In the genomic region with DNA sequence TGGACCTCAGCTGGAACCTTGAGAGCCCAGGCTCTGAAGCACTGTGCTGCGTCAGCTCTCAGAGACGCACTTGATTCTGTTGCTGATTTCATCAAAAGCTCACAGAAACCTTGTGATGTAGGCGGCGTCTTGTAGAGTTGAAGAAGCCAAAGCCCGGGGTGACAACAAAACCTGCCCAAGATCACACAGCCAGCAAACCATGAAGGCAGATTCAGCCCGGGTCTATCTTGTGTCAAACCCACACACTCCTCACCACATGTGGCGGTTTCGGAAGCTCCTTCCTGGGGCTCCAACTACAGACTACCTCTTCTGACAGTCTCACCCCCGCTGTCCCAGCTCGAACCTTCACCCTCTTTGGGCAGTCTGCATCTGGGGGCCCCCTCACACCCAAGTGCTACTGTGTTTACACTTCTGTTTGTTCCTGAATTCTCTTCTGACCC, we compare ENCODE assay signal across 9 cellular contexts. TPM values are rescaled to one million over a fixed set of nuclear protein-coding genes. Genes with fewer than 3 reads are reported as not detected.
DNase-seq lines count a peak whose midpoint lies in the region; ATAC-seq, FAIRE-seq and TF ChIP-seq lines count a peak whose summit lies in the region.
"Had no signal": no experiment of that assay in that cellular context is flagged by ENCODE, and none has a peak within 500 bp of the region (broad histone marks: within the 10 kb centered on the region; RNA-seq: fewer than 3 reads in every experiment).

No MANE protein-coding gene starts in this region.

- FAIRE-seq in K562 (lab: Jason Lieb, UNC), result peak; percentile 65

- ATAC-seq in HG02610 (IDR thresholded peaks at IDR 0.05; ENCODE audit: unreplicated experiment) (peak; percentile 53), T-helper 17 cell (peak; percentile 72), K562 (peak; percentile 53), left ventricle myocardium superior (no peak)

- peak overlapping the region in 1 of 2 donors; percentile 29 for H3K4me3 ChIP-seq in CD4-positive, alpha-beta memory T cell (ENCODE audit: low read length in 2 of 2)
- no peak overlapping the region for H3K4me3 ChIP-seq in K562

- peak overlapping the region; percentile 88 for H2AFZ ChIP-seq in K562 (ENCODE audit: low read depth, low read length)

- peak; percentile 87 to 92 (median 89) for DNase-seq in CD4-positive, alpha-beta memory T cell
- DNase-seq in T-helper 17 cell (peak; percentile 35 to 66 (median 65)), K562 (ENCODE audit: extremely low read depth in 1 of 4, low spot score in 3 of 4) (peak in 2 of 4 experiments; percentile 40 to 80), AML-193 (lab: John Stamatoyannopoulos, UW) (no peak), ecto neural progenitor cell (ENCODE audit: low spot score) (no peak), left ventricle myocardium superior (no peak)
- peak; percentile 55 to 69 for DNase-seq in stimulated activated CD8-positive, alpha-beta memory T cell treated with anti-CD3 and anti-CD28 coated beads, Interleukin-15, amount 100 ng/mL, for 4 hours (ENCODE audit: low read depth in 2 of 2)

- no peaks in the 10 kb centered on the region for H3K27me3 ChIP-seq in CD4-positive, alpha-beta memory T cell (ENCODE audit: insufficient read depth, low read length)
- H3K27me3 ChIP-seq in K562 (ENCODE audit: control insufficient read depth in 2 of 2, insufficient read depth in 2 of 2, low read length in 2 of 2), result no peaks in the 10 kb centered on the region

- peak; percentile 31; the same call in 1 of the 2 replicates for TF ChIP-seq EP300 in K562 (IDR thresholded peaks at IDR 0.05; ENCODE audit: low read length)

- peaks cover 0 to 2% (median 2%) of the 10 kb centered on the region in 8 donors for H3K9me3 Mint-ChIP-seq in CD4-positive, alpha-beta memory T cell
- H3K9me3 Mint-ChIP-seq: nephron had no signal

- peaks cover 0 to 3% of the 10 kb centered on the region in 2 donors for H3K36me3 Mint-ChIP-seq in CD4-positive, alpha-beta memory T cell
- H3K36me3 Mint-ChIP-seq in T-helper 17 cell (ENCODE audit: low read depth), result no peaks in the 10 kb centered on the region

- no TSS peak for BruUV-seq in K562 (replicated peaks; lab: Mats Ljungman, UMichigan)

- H3K4me2 ChIP-seq in K562 (ENCODE audit: insufficient read depth, low read length), result peak overlapping the region; percentile 56

- H3K79me2 ChIP-seq in K562 (ENCODE audit: control insufficient read depth, insufficient read depth, low read length), result no peaks in the 10 kb centered on the region

- peak overlapping the region; percentile 50 to 88 (median 86) for H3K4me3 Mint-ChIP-seq in CD4-positive, alpha-beta memory T cell
- H3K4me3 Mint-ChIP-seq in T-helper 17 cell, result peak overlapping the region; percentile 85
- H3K4me3 Mint-ChIP-seq: nephron had no signal

- POLR2A ChIA-PET in CD4-positive, alpha-beta memory T cell (lab: Charles Lee; ENCODE audit: partially characterized antibody), result interaction anchor here (0.7 to 16.2 kb wide), 13 partner anchors 8 to 596 kb away, joined by 3 to 493 read pairs (median 9); partner anchors contain the start of genes MAN1A2, TENT5C and TTF2
- POLR2A ChIA-PET in K562 (lab: Yijun Ruan, JAX), result interaction anchor here (0.8 to 5.4 kb wide), 11 partner anchors 8 to 49 kb away, joined by 3 to 47 read pairs (median 5); no protein-coding TSS in a partner anchor

- H3K36me3 ChIP-seq in CD4-positive, alpha-beta memory T cell (ENCODE audit: insufficient read depth, low read length), result no peaks in the 10 kb centered on the region
- no peaks in the 10 kb centered on the region for H3K36me3 ChIP-seq in K562 (ENCODE audit: control insufficient read depth, insufficient read depth, low read length)

- H3K9me1 ChIP-seq in K562 (ENCODE audit: control insufficient read depth, insufficient read depth, low read length), result no peaks in the 10 kb centered on the region

- in situ Hi-C loops in K562 (cut with MboI), result no loop called here

- peak overlapping the region; percentile 81 to 99 (median 94) for H3K27ac Mint-ChIP-seq in CD4-positive, alpha-beta memory T cell
- peak overlapping the region; percentile 94 for H3K27ac Mint-ChIP-seq in T-helper 17 cell
- H3K27ac Mint-ChIP-seq: nephron had no signal

- H3K27me3 Mint-ChIP-seq in CD4-positive, alpha-beta memory T cell, result no peaks in the 10 kb centered on the region
- H3K27me3 Mint-ChIP-seq in T-helper 17 cell, result no peaks in the 10 kb centered on the region

- TF ChIP-seq RAD21 in K562 (CRISPR knock-in tag; conservative IDR thresholded peaks at IDR 0.05 in 1 of 2, IDR thresholded peaks at IDR 0.05 in 1 of 2), result no peak

- CTCF ChIA-PET in CD4-positive, alpha-beta memory T cell (lab: Charles Lee; ENCODE audit: partially characterized antibody), result interaction anchor here (0.7 to 12.4 kb wide), 20 partner anchors 9 to 1142 kb away, joined by 3 to 89 read pairs (median 6); partner anchors contain the start of gene TENT5C
- CTCF ChIA-PET in K562 (lab: Yijun Ruan, JAX; ENCODE audit: low intra/inter-chr PET ratio), result no interaction called here

- no peak for TF ChIP-seq CTCF in K562 (IDR thresholded peaks at IDR 0.05 in 2 of 3, conservative IDR thresholded peaks at IDR 0.05 in 1 of 3; ENCODE audit: insufficient read depth in 2 of 3, low read depth in 1 of 3, low read length in 3 of 3)

- H3K4me1 Mint-ChIP-seq in CD4-positive, alpha-beta memory T cell, result peaks cover 84 to 97% (median 92%) of the 10 kb centered on the region in 4 donors
- peaks cover 79% of the 10 kb centered on the region for H3K4me1 Mint-ChIP-seq in T-helper 17 cell
- H3K4me1 Mint-ChIP-seq: nephron had no signal

- WGBS in K562 (ENCODE audit: insufficient coverage, low coverage, missing lambda C conversion rate), result 10% methylated on average over 10 of the region's 10 CpGs

- intact Hi-C loops in CD4-positive, alpha-beta memory T cell (cut with micrococcal nuclease), result loop anchor here (1.0 kb wide), 2 partner anchors 8 to 18 kb away; no protein-coding TSS in a partner anchor
- intact Hi-C loops in K562 (cut with micrococcal nuclease) (loop anchor here (2.0 kb wide), 1 partner anchor 17 kb away; no protein-coding TSS in a partner anchor), left ventricle myocardium superior (cut with micrococcal nuclease) (no loop called here)

- peak overlapping the region; percentile 53 for H3K27ac ChIP-seq in CD4-positive, alpha-beta memory T cell (ENCODE audit: low read depth, low read length)
- peak overlapping the region; percentile 38 for H3K27ac ChIP-seq in K562 (ENCODE audit: extremely low read depth, low read depth, low read length)

- H3K9ac ChIP-seq in K562 (ENCODE audit: insufficient read depth in 1 of 2, low read depth in 2 of 2, low read length in 2 of 2), result peak overlapping the region; percentile 35 to 83; a peak in 3 of 4 replicates

- no peak for TF ChIP-seq POLR2A in K562 (conservative IDR thresholded peaks at IDR 0.05)

- peaks cover 100% of the 10 kb centered on the region for H3K4me1 ChIP-seq in CD4-positive, alpha-beta memory T cell (ENCODE audit: insufficient read depth, low read length)
- peaks cover 54 to 73% of the 10 kb centered on the region in 2 experiments for H3K4me1 ChIP-seq in K562 (replicated peaks in 1 of 2; ENCODE audit: control insufficient read depth in 2 of 2, insufficient read depth in 2 of 2, low read length in 2 of 2)

- no peaks in the 10 kb centered on the region for H4K20me1 ChIP-seq in K562 (replicated peaks; ENCODE audit: control insufficient read depth, insufficient read depth, low read length)

- no peaks in the 10 kb centered on the region for H3K9me3 ChIP-seq in CD4-positive, alpha-beta memory T cell (ENCODE audit: control insufficient read depth in 1 of 2, low read length in 2 of 2)
- H3K9me3 ChIP-seq in T-helper 17 cell (ENCODE audit: control insufficient read depth, low read length, poor library complexity, severe bottlenecking) (no peaks in the 10 kb centered on the region), K562 (replicated peaks; ENCODE audit: control insufficient read depth, insufficient read depth, low read depth, low read length) (no peaks in the 10 kb centered on the region)

TF ChIP-seq in K562, 482 proteins besides CTCF, POLR2A, EP300 and RAD21 (continues in another document):
- TF ChIP-seq SAP30 (IDR thresholded peaks at IDR 0.05; ENCODE audit: borderline replicate concordance, insufficient read depth, low read depth, low read length, poor library complexity, severe bottlenecking), result no peak
- peak; percentile 16 for TF ChIP-seq ZFP36 (IDR thresholded peaks at IDR 0.05; ENCODE audit: low read depth, low read length, partially characterized antibody)
- TF ChIP-seq ZNF740 (CRISPR knock-in tag; IDR thresholded peaks at IDR 0.05), result no peak
- 0 out of 4 replicates have a peak, but pooled peaks of 1 of the 2 experiments have one; percentile 0 for TF ChIP-seq ZNF740 (tag; IDR thresholded peaks at IDR 0.05)
- TF ChIP-seq ZNF316 (IDR thresholded peaks at IDR 0.05), result peak; percentile 86

RNA-seq across cellular contexts. Expression of gene TENT5C, which starts 50.4 kb away (rescaled TPM):
- total RNA-seq in CD4-positive, alpha-beta memory T cell, result 10 to 100 TPM; 13.9 to 14.8 TPM
- 10 to 100 TPM in 1 of 2 donors, 1 to 10 TPM in 1; 5.3 to 43.0 TPM for polyA plus RNA-seq in CD4-positive, alpha-beta memory T cell
- total RNA-seq in T-helper 17 cell (100 to 1,000 TPM; 129 to 173 TPM), K562 (2014; rRNA removed) (1.8 and 3.6 TPM in 2 replicates), K562 (2014; rRNA removed; fragmentation: Illumina TruSeq; extraction: Trizol) (4.5 and 5.2 TPM in 2 replicates), K562 (2015; rRNA removed; fragmentation: Illumina TruSeq; extraction: Trizol) (2.5 and 2.8 TPM in 2 replicates), K562 (2021) (7.1 and 7.7 TPM in 2 replicates), left ventricle myocardium superior (16.7 TPM)
- 12.1 and 13.3 TPM in 2 replicates for total RNA-seq in K562 (2011; cell fraction: chromatin; rRNA removed; ENCODE audit: low replicate concordance)
- total RNA-seq in K562 (2011; cell fraction: nucleolus; rRNA removed), result 8.7 and 8.8 TPM in 2 replicates
- 11.4 and 17.1 TPM in 2 replicates for total RNA-seq in K562 (2011; cell fraction: nucleoplasm; rRNA removed)
- polyA plus RNA-seq in K562 (2011; rRNA removed) (7.7 and 8.2 TPM in 2 replicates), K562 (2014; fragmentation: Illumina TruSeq; extraction: Trizol) (3.4 and 4.0 TPM in 2 replicates), K562 (2014; fragmentation: Nextera tagmentation; extraction: Ambion mirVana) (1 to 10 TPM; 3.8 to 5.0 TPM), K562 (2014; rRNA removed) (2.8 and 2.9 TPM in 2 replicates)
- 4.5 and 7.5 TPM in 2 replicates for polyA plus RNA-seq in K562 (2011; cell fraction: cytosol; rRNA removed)
- polyA plus RNA-seq in K562 (2011; cell fraction: nucleus; rRNA removed), result 3.9 and 5.1 TPM in 2 replicates
- 2.4 and 3.7 TPM in 2 replicates for polyA plus RNA-seq in K562 (2012)
- polyA minus RNA-seq in K562 (2011; rRNA and poly(A)+ RNA removed), result 26.9 and 28.8 TPM in 2 replicates
- 11.0 and 11.5 TPM in 2 replicates for polyA minus RNA-seq in K562 (2011; cell fraction: cytosol; rRNA and poly(A)+ RNA removed)
- 7.1 and 12.4 TPM in 2 replicates for polyA minus RNA-seq in K562 (2011; cell fraction: nucleus; rRNA and poly(A)+ RNA removed)

Comparison
In these comparisons a context has a peak if more than half of its experiments do, and no peak if none do; other contexts are left out.
1. DNase-seq: peak in CD4-positive, alpha-beta memory T cell (5 of 5), T-helper 17 cell (3 of 3) and stimulated activated CD8-positive, alpha-beta memory T cell treated with anti-CD3 and anti-CD28 coated beads, Interleukin-15, amount 100 ng/mL, for 4 hours (2 of 2); none in AML-193 (0 of 2), ecto neural progenitor cell (single experiment) and left ventricle myocardium superior (single experiment).